Comparison of ENCODE assay signal across 1 cellular context in the genomic region with DNA sequence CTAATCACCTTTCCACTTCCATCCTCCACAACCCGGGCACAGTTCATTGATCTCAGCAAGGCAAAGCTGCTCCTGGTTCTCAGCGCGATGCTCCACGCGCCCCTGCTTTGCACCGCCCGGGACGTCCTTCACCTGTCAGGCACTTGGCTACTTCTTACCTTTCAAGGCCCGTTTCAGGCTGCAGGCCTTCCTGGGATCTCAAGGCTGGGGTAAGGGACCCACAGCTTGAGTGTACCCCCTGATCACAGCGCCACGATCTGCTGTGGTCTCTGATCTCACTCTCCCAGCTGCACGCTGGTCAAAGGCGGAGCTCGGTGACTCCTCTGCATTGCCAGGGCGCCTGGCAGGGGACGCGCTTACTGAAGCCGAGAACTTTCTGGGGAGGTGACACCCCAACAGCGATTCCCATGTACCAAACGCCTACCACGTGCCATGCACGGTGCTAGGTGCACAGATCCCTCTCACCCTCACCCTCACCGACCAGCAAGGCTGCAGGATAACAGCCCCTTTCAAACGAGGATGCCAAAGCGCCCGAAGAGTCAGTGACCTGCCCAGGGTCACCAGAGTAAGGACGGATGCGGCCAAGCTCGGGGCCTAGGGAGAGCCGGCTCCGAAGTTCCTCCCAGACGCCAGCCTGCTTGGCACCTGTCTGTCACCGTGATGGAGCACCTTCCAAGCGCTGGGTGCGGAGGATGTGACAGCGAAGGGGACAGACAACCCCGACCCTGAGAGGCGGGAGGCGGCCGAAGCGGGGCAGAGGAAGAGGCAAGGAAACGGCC.
TF ChIP-seq lines count a peak whose summit lies in the region.

No MANE protein-coding gene starts in this region.

TF ChIP-seq in HepG2, 621 proteins besides CTCF, POLR2A, EP300 and RAD21 (continued from another document and continues in another):
- TF ChIP-seq RARG (CRISPR knock-in tag; IDR thresholded peaks at IDR 0.05; ENCODE audit: low read depth) = no peak
- no peak for TF ChIP-seq HMGA1 (CRISPR knock-in tag; conservative IDR thresholded peaks at IDR 0.05)
- TF ChIP-seq KDM5A (IDR thresholded peaks at IDR 0.05; ENCODE audit: borderline replicate concordance, low read length) = no peak
- TF ChIP-seq TGIF2 (CRISPR knock-in tag; IDR thresholded peaks at IDR 0.05) = peak; percentile 84
- TF ChIP-seq CCAR2 (optimal IDR thresholded peaks at IDR 0.05; ENCODE audit: low read depth, low read length) = no peak
- TF ChIP-seq ZNF335 (CRISPR knock-in tag; IDR thresholded peaks at IDR 0.05) = no peak
- TF ChIP-seq IKZF4 (CRISPR knock-in tag; IDR thresholded peaks at IDR 0.05; ENCODE audit: borderline replicate concordance, low read depth, not compliant biosample characterization) = no peak
- TF ChIP-seq ATM (IDR thresholded peaks at IDR 0.05; ENCODE audit: borderline replicate concordance) = no peak
- no peak for TF ChIP-seq MBNL3 (CRISPR knock-in tag; conservative IDR thresholded peaks at IDR 0.05)
- TF ChIP-seq TIGD3 (CRISPR knock-in tag; IDR thresholded peaks at IDR 0.05; ENCODE audit: borderline replicate concordance) = no peak
- no peak for TF ChIP-seq MLLT10 (CRISPR knock-in tag; IDR thresholded peaks at IDR 0.05)
- no peak; the same call in 1 of the 2 replicates for TF ChIP-seq GTF3A (CRISPR knock-in tag; conservative IDR thresholded peaks at IDR 0.05)
- no peak for TF ChIP-seq ZNF343 (CRISPR knock-in tag; IDR thresholded peaks at IDR 0.05)
- no peak; the same call in 1 of the 2 replicates for TF ChIP-seq DMAP1 (CRISPR knock-in tag; IDR thresholded peaks at IDR 0.05)
- TF ChIP-seq ZNF18 (CRISPR knock-in tag; IDR thresholded peaks at IDR 0.05; ENCODE audit: insufficient replicate concordance) = no peak
- TF ChIP-seq SRF (IDR thresholded peaks at IDR 0.05; ENCODE audit: low read depth, low read length) = no peak
- TF ChIP-seq ZNF546 (CRISPR knock-in tag; conservative IDR thresholded peaks at IDR 0.05) = 0 out of 2 replicates have a peak, but pooled peaks have one; percentile 6
- TF ChIP-seq ZNF282 (IDR thresholded peaks at IDR 0.05; ENCODE audit: partially characterized antibody) = no peak
- no peak for TF ChIP-seq GMEB2 (CRISPR knock-in tag; IDR thresholded peaks at IDR 0.05; ENCODE audit: low read depth)
- no peak; the same call in 1 of the 2 replicates for TF ChIP-seq PHF8 (CRISPR knock-in tag; IDR thresholded peaks at IDR 0.05)
- TF ChIP-seq, protein P1, sequence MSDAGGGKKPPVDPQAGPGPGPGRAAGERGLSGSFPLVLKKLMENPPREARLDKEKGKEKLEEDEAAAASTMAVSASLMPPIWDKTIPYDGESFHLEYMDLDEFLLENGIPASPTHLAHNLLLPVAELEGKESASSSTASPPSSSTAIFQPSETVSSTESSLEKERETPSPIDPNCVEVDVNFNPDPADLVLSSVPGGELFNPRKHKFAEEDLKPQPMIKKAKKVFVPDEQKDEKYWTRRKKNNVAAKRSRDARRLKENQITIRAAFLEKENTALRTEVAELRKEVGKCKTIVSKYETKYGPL (CRISPR knock-in tag; IDR thresholded peaks at IDR 0.05) = no peak
- no peak for TF ChIP-seq MBD4 (IDR thresholded peaks at IDR 0.05; ENCODE audit: borderline replicate concordance, low read length)
- TF ChIP-seq SATB2 (CRISPR knock-in tag; IDR thresholded peaks at IDR 0.05) = no peak
- TF ChIP-seq, protein P2, sequence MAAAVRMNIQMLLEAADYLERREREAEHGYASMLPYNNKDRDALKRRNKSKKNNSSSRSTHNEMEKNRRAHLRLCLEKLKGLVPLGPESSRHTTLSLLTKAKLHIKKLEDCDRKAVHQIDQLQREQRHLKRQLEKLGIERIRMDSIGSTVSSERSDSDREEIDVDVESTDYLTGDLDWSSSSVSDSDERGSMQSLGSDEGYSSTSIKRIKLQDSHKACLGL (CRISPR knock-in tag; IDR thresholded peaks at IDR 0.05) = peak; percentile 67; the same call in 1 of the 2 replicates
- TF ChIP-seq REL (CRISPR knock-in tag; conservative IDR thresholded peaks at IDR 0.05) = no peak
- TF ChIP-seq GFI1 (CRISPR knock-in tag; IDR thresholded peaks at IDR 0.05; ENCODE audit: borderline replicate concordance) = no peak
- no peak for TF ChIP-seq THAP9 (CRISPR knock-in tag; IDR thresholded peaks at IDR 0.05; ENCODE audit: borderline replicate concordance)
- no peak for TF ChIP-seq SKIL (CRISPR knock-in tag; IDR thresholded peaks at IDR 0.05; ENCODE audit: borderline replicate concordance)
- no peak for TF ChIP-seq HDAC6 (IDR thresholded peaks at IDR 0.05; ENCODE audit: low read depth, low read length)
- no peak; the same call in 1 of the 2 replicates for TF ChIP-seq ZGPAT (CRISPR knock-in tag; IDR thresholded peaks at IDR 0.05)
- no peak; the same call in 1 of the 2 replicates for TF ChIP-seq ZNF773 (CRISPR knock-in tag; IDR thresholded peaks at IDR 0.05; ENCODE audit: borderline replicate concordance)
- TF ChIP-seq, protein P3, sequence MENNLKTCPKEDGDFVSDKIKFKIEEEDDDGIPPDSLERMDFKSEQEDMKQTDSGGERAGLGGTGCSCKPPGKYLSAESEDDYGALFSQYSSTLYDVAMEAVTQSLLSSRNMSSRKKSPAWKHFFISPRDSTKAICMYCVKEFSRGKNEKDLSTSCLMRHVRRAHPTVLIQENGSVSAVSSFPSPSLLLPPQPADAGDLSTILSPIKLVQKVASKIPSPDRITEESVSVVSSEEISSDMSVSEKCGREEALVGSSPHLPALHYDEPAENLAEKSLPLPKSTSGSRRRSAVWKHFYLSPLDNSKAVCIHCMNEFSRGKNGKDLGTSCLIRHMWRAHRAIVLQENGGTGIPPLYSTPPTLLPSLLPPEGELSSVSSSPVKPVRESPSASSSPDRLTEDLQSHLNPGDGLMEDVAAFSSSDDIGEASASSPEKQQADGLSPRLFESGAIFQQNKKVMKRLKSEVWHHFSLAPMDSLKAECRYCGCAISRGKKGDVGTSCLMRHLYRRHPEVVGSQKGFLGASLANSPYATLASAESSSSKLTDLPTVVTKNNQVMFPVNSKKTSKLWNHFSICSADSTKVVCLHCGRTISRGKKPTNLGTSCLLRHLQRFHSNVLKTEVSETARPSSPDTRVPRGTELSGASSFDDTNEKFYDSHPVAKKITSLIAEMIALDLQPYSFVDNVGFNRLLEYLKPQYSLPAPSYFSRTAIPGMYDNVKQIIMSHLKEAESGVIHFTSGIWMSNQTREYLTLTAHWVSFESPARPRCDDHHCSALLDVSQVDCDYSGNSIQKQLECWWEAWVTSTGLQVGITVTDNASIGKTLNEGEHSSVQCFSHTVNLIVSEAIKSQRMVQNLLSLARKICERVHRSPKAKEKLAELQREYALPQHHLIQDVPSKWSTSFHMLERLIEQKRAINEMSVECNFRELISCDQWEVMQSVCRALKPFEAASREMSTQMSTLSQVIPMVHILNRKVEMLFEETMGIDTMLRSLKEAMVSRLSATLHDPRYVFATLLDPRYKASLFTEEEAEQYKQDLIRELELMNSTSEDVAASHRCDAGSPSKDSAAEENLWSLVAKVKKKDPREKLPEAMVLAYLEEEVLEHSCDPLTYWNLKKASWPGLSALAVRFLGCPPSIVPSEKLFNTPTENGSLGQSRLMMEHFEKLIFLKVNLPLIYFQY (CRISPR knock-in tag; IDR thresholded peaks at IDR 0.05; ENCODE audit: borderline replicate concordance) = no peak; the same call in 1 of the 2 replicates
- TF ChIP-seq SKI (IDR thresholded peaks at IDR 0.05; ENCODE audit: partially characterized antibody) = no peak
- TF ChIP-seq HDAC1 (CRISPR knock-in tag; IDR thresholded peaks at IDR 0.05) = peak; percentile 63; the same call in 1 of the 2 replicates
- TF ChIP-seq ZNF557 (CRISPR knock-in tag; IDR thresholded peaks at IDR 0.05) = no peak
- no peak for TF ChIP-seq PHB2 (IDR thresholded peaks at IDR 0.05; ENCODE audit: partially characterized antibody)
- no peak for TF ChIP-seq U2AF1 (optimal IDR thresholded peaks at IDR 0.05; ENCODE audit: low read depth, low read length)
- TF ChIP-seq, protein P4, sequence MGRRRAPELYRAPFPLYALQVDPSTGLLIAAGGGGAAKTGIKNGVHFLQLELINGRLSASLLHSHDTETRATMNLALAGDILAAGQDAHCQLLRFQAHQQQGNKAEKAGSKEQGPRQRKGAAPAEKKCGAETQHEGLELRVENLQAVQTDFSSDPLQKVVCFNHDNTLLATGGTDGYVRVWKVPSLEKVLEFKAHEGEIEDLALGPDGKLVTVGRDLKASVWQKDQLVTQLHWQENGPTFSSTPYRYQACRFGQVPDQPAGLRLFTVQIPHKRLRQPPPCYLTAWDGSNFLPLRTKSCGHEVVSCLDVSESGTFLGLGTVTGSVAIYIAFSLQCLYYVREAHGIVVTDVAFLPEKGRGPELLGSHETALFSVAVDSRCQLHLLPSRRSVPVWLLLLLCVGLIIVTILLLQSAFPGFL (CRISPR knock-in tag; IDR thresholded peaks at IDR 0.05) = no peak
- no peak for TF ChIP-seq ZNF101 (CRISPR knock-in tag; IDR thresholded peaks at IDR 0.05; ENCODE audit: borderline replicate concordance, low read depth)
- TF ChIP-seq XBP1 (CRISPR knock-in tag; IDR thresholded peaks at IDR 0.05) = no peak
